Comparison of ENCODE assay signal across 9 cellular contexts in genomic region chr12:49094966-49095365, GRCh38. TPM values are rescaled to one million over a fixed set of nuclear protein-coding genes. Genes with fewer than 3 reads are reported as not detected.
DNase-seq lines count a peak whose midpoint lies in the region; ATAC-seq and TF ChIP-seq lines count a peak whose summit lies in the region.
"Had no signal": no experiment of that assay in that cellular context is flagged by ENCODE, and none has a peak within 500 bp of the region (broad histone marks: within the 10 kb centered on the region; RNA-seq: fewer than 3 reads in every experiment).

No MANE protein-coding gene starts in this region.

- POLR2A ChIA-PET in PC-3 (lab: Charles Lee; ENCODE audit: unreplicated experiment): interaction anchor here (0.7 kb wide), 1 partner anchor 36 kb away, joined by 4 read pairs; the partner anchor contains the start of gene TUBA1B

- no peaks in the 10 kb centered on the region for H3K9me2 ChIP-seq in PC-3 (replicated peaks; ENCODE audit: low read length)

- no peaks in the 10 kb centered on the region for H3K9me3 ChIP-seq in BLaER1
- H3K9me3 ChIP-seq in PC-3 (ENCODE audit: low read length): no peaks in the 10 kb centered on the region
- no peaks in the 10 kb centered on the region for H3K9me3 ChIP-seq in ascending aorta
- H3K9me3 ChIP-seq: suprapubic skin had no signal

- H3F3A ChIP-seq in PC-3 (ENCODE audit: low read length, unreplicated experiment): no peaks in the 10 kb centered on the region

- no peak overlapping the region for H3K27ac ChIP-seq in BLaER1
- no peak overlapping the region for H3K27ac ChIP-seq in PC-3 (ENCODE audit: low read length)
- H3K27ac ChIP-seq in ascending aorta: no peak overlapping the region
- H3K27ac ChIP-seq: suprapubic skin had no signal

- no peak overlapping the region for H2AFZ ChIP-seq in PC-3 (ENCODE audit: low read length)

- H3K79me2 ChIP-seq in PC-3 (ENCODE audit: low read length): no peaks in the 10 kb centered on the region

- CTCF ChIA-PET in PC-3 (lab: Charles Lee): interaction anchor here (0.5 to 2.7 kb wide), 4 partner anchors 26 to 1648 kb away, joined by 3 to 10 read pairs (median 4); no protein-coding TSS in a partner anchor

- H3K9ac ChIP-seq in BLaER1: no peak overlapping the region
- no peak overlapping the region for H3K9ac ChIP-seq in PC-3 (ENCODE audit: low read length)

- H3K27me3 ChIP-seq in BLaER1: peaks cover 75% of the 10 kb centered on the region
- H3K27me3 ChIP-seq in PC-3 (ENCODE audit: low read length): peaks cover 33% of the 10 kb centered on the region
- H3K27me3 ChIP-seq in ascending aorta: peaks cover 10% of the 10 kb centered on the region

- H3K36me3 ChIP-seq in BLaER1: peaks cover 50% of the 10 kb centered on the region
- H3K36me3 ChIP-seq in PC-3 (ENCODE audit: low read depth, low read length): no peaks in the 10 kb centered on the region
- H3K36me3 ChIP-seq in ascending aorta: peaks cover 36 to 37% of the 10 kb centered on the region in 2 donors

- H3K4me3 ChIP-seq in BLaER1 (no peak overlapping the region), PC-3 (ENCODE audit: low read length) (no peak overlapping the region), ascending aorta (peak overlapping the region in 1 of 2 donors; percentile 24)

- ATAC-seq in PC-3: no peak
- peak; percentile 13 for ATAC-seq in left colon

- DNase-seq in PC-3 (no peak), left colon (no peak), ascending aorta (ENCODE audit: low spot score in 2 of 2) (no peak)
- DNase-seq in activated CD8-positive, alpha-beta memory T cell treated with anti-CD3 and anti-CD28 coated beads, Interleukin-2, amount 50 U/mL, for 48 hours: no peak
- no peak for DNase-seq in stimulated activated CD8-positive, alpha-beta memory T cell treated with anti-CD3 and anti-CD28 coated beads, Interleukin-4, amount 100 ng/mL, for 48 hours
- DNase-seq: activated T-cell treated with anti-CD3 and anti-CD28 coated beads, Interleukin-2, amount 50 U/mL, for 1 hour had no signal

- H3K4me2 ChIP-seq in BLaER1 (peak overlapping the region; percentile 37; the same call in 1 of the 2 replicates), PC-3 (ENCODE audit: low read length) (peak overlapping the region; percentile 82)

- intact Hi-C loops in PC-3 (cut with micrococcal nuclease): loop anchor here (2.0 kb wide), 1 partner anchor 14 kb away; no protein-coding TSS in a partner anchor
- intact Hi-C loops in left colon (cut with DNase I, micrococcal nuclease): no loop called here
- intact Hi-C loops in ascending aorta (cut with DNase I): no loop called here

- TF ChIP-seq CTCF in PC-3 (conservative IDR thresholded peaks at IDR 0.05; ENCODE audit: low read depth, low read length) (no peak), ascending aorta (IDR thresholded peaks at IDR 0.05) (no peak)

- BruUV-seq in PC-3 (replicated peaks; lab: Mats Ljungman, UMichigan): no TSS peak

- H4K20me1 ChIP-seq in BLaER1: peaks cover 91% of the 10 kb centered on the region
- no peaks in the 10 kb centered on the region for H4K20me1 ChIP-seq in PC-3 (ENCODE audit: low read length)

- H3K4me1 ChIP-seq in BLaER1 (peaks cover 41% of the 10 kb centered on the region), PC-3 (ENCODE audit: insufficient read depth, low read length) (peaks cover 22% of the 10 kb centered on the region), ascending aorta (peaks cover 12 to 26% of the 10 kb centered on the region in 2 donors)

RNA-seq across cellular contexts. Expression of gene DHH, which starts 0.4 kb away (rescaled TPM):
- total RNA-seq in PC-3 (2014; rRNA removed): 0.04 and 0.23 TPM in 2 replicates
- total RNA-seq in left colon: under 1 TPM; 0.31 to 0.50 TPM
- 31.5 TPM for total RNA-seq in ascending aorta
- total RNA-seq: T-helper 1 cell treated with Interleukin-12 subunit alpha and Interleukin-12 subunit beta and Interleukin-4 antibody, amounts not matched to agents 30 ng/mL and 1 ng/mL, for 36 hours had no signal

RNA-seq across cellular contexts. Expression of gene LMBR1L, which starts 15.7 kb away (rescaled TPM):
- 17.1 and 18.5 TPM in 2 replicates for total RNA-seq in PC-3 (2014; rRNA removed)
- 10 to 100 TPM; 44.7 to 49.6 TPM for total RNA-seq in left colon
- 74.2 TPM for total RNA-seq in ascending aorta

RNA-seq across cellular contexts. Expression of gene RHEBL1, which starts 25.2 kb away (rescaled TPM):
- total RNA-seq in PC-3 (2014; rRNA removed) (4.2 and 5.0 TPM in 2 replicates), left colon (not detected), ascending aorta (not detected)

RNA-seq across cellular contexts. Expression of gene KMT2D, which starts 34.4 kb away (rescaled TPM):
- total RNA-seq in PC-3 (2014; rRNA removed) (41.9 and 51.7 TPM in 2 replicates), left colon (10 to 100 TPM; 68.8 to 82.8 TPM), ascending aorta (106 TPM)

RNA-seq across cellular contexts. Expression of gene TUBA1B, which starts 36.2 kb away (rescaled TPM):
- total RNA-seq in PC-3 (2014; rRNA removed): 4,374 and 4,720 TPM in 2 replicates
- total RNA-seq in left colon: 100 to 1,000 TPM; 298 to 454 TPM
- 1,333 TPM for total RNA-seq in ascending aorta

Comparison
In these comparisons a context has a peak if more than half of its experiments do, and no peak if none do; other contexts are left out.
1. RNA of gene DHH, which starts 0.4 kb away (total RNA-seq): 31.5 TPM in ascending aorta (single experiment); 0.31 to 0.50 TPM in left colon and 0.04 to 0.23 TPM in PC-3; every median in the first group is over 10 times any median in the second.